Comparison of ENCODE assay signal across 1 cellular context in the genomic region with DNA sequence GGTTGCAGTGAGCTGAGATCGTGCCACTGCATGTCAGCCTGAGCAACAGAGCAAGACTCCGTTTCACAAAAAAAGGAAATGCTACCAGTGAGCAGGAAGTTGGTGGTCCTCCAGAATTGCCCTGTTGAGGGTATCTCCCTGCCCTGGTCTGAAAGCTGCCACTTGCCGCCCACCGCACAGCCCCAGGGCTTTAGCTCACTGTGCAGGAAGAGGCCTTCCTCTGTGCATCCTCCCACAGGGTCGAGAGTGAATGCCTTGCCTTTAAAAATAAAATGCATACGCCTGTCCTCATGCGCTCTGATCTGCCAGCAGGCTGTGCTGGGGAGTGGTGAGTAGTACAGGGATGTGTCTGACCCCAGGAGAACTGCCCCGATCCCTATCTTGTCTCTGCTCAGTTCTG.
TF ChIP-seq lines count a peak whose summit lies in the region.

No MANE protein-coding gene starts in this region.

TF ChIP-seq in K562, 482 proteins besides CTCF, POLR2A, EP300 and RAD21 (continued from another document):
- TF ChIP-seq, protein P1, sequence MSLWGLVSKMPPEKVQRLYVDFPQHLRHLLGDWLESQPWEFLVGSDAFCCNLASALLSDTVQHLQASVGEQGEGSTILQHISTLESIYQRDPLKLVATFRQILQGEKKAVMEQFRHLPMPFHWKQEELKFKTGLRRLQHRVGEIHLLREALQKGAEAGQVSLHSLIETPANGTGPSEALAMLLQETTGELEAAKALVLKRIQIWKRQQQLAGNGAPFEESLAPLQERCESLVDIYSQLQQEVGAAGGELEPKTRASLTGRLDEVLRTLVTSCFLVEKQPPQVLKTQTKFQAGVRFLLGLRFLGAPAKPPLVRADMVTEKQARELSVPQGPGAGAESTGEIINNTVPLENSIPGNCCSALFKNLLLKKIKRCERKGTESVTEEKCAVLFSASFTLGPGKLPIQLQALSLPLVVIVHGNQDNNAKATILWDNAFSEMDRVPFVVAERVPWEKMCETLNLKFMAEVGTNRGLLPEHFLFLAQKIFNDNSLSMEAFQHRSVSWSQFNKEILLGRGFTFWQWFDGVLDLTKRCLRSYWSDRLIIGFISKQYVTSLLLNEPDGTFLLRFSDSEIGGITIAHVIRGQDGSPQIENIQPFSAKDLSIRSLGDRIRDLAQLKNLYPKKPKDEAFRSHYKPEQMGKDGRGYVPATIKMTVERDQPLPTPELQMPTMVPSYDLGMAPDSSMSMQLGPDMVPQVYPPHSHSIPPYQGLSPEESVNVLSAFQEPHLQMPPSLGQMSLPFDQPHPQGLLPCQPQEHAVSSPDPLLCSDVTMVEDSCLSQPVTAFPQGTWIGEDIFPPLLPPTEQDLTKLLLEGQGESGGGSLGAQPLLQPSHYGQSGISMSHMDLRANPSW (CRISPR knock-in tag; IDR thresholded peaks at IDR 0.05) = no peak
- TF ChIP-seq SIX5 (IDR thresholded peaks at IDR 0.05; ENCODE audit: borderline replicate concordance in 1 of 2, insufficient read depth in 1 of 2, low read depth in 1 of 2, low read length in 2 of 2) (no peak), FIP1L1 (IDR thresholded peaks at IDR 0.05; ENCODE audit: low read depth, low read length, poor library complexity, severe bottlenecking) (no peak), SRF (CRISPR knock-in tag; IDR thresholded peaks at IDR 0.05) (no peak), TCF3 (CRISPR knock-in tag; IDR thresholded peaks at IDR 0.05) (no peak), RB1 (IDR thresholded peaks at IDR 0.05; ENCODE audit: low read depth) (no peak), CHD4 (IDR thresholded peaks at IDR 0.05; ENCODE audit: insufficient read depth, insufficient replicate concordance, low read depth, low read length, poor library complexity, severe bottlenecking) (no peak), BCL6 (CRISPR knock-in tag; IDR thresholded peaks at IDR 0.05) (no peak), SNIP1 (IDR thresholded peaks at IDR 0.05; ENCODE audit: low read depth) (no peak), ZNF174 (CRISPR knock-in tag; IDR thresholded peaks at IDR 0.05) (no peak), CHCHD3 (CRISPR knock-in tag; IDR thresholded peaks at IDR 0.05) (no peak)
- TF ChIP-seq, protein P2, sequence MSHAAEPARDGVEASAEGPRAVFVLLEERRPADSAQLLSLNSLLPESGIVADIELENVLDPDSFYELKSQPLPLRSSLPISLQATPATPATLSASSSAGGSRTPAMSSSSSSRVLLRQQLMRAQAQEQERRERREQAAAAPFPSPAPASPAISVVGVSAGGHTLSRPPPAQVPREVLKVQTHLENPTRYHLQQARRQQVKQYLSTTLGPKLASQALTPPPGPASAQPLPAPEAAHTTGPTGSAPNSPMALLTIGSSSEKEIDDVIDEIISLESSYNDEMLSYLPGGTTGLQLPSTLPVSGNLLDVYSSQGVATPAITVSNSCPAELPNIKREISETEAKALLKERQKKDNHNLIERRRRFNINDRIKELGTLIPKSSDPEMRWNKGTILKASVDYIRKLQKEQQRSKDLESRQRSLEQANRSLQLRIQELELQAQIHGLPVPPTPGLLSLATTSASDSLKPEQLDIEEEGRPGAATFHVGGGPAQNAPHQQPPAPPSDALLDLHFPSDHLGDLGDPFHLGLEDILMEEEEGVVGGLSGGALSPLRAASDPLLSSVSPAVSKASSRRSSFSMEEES (CRISPR knock-in tag; IDR thresholded peaks at IDR 0.05) = no peak
- TF ChIP-seq, protein P3, sequence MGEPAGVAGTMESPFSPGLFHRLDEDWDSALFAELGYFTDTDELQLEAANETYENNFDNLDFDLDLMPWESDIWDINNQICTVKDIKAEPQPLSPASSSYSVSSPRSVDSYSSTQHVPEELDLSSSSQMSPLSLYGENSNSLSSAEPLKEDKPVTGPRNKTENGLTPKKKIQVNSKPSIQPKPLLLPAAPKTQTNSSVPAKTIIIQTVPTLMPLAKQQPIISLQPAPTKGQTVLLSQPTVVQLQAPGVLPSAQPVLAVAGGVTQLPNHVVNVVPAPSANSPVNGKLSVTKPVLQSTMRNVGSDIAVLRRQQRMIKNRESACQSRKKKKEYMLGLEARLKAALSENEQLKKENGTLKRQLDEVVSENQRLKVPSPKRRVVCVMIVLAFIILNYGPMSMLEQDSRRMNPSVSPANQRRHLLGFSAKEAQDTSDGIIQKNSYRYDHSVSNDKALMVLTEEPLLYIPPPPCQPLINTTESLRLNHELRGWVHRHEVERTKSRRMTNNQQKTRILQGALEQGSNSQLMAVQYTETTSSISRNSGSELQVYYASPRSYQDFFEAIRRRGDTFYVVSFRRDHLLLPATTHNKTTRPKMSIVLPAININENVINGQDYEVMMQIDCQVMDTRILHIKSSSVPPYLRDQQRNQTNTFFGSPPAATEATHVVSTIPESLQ (CRISPR knock-in tag; IDR thresholded peaks at IDR 0.05) = no peak
